Comparison of ENCODE assay signal across 3 cellular contexts in the genomic region with DNA sequence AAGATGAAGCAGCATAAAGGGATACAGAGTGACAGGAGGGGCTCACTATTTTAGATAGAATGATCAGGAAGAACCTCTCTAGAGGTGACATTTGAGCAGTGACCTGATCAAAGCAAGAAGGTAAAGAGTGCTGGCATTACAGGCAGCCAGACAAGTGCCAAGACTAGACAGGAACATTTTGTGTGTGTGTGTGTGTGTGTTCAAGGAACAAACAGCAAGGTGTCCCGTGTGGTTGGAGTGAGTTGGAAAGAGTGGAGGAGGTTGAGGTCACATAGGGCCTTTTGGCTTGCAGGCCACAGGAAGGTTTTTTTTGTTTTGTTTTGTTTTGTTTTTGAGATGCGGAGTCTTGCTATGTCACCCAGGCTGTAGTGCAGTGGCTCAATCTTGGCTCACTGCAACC.
"Had no signal": no experiment of that assay in that cellular context is flagged by ENCODE, and none has a peak within 500 bp of the region (broad histone marks: within the 10 kb centered on the region; RNA-seq: fewer than 3 reads in every experiment).

No MANE protein-coding gene starts in this region.

- ATAC-seq: GM23338 had no signal

- DNase-seq: H9, HCEC 1CT had no signal

- H3K4me3 ChIP-seq: GM23338 had no signal
